ENCODE assay signal across 8 cellular contexts in genomic region chr5:154360241-154360640, GRCh38.
DNase-seq lines count a peak whose midpoint lies in the region; ATAC-seq, FAIRE-seq and TF ChIP-seq lines count a peak whose summit lies in the region.
"Not testable (repeated sequence)": the region's sequence is repeated elsewhere in the genome, so short reads cannot be mapped to it uniquely, and the experiment has no call there.

No MANE protein-coding gene starts in this region.

- WGBS in K562 (ENCODE audit: insufficient coverage, low coverage, missing lambda C conversion rate): 50% methylated on average over 1 of the region's 7 CpGs

- DNase-seq in AG09309 (ENCODE audit: low read depth) (peak; percentile 49), GM03348 (ENCODE audit: low spot score) (peak; percentile 37), LHCN-M2 (ENCODE audit: low read depth) (peak; percentile 46), epithelial cell of esophagus (ENCODE audit: low read depth) (peak; percentile 27), fibroblast of the aortic adventitia (ENCODE audit: low read depth) (peak; percentile 40)
- not testable (repeated sequence) for DNase-seq in SK-N-MC (ENCODE audit: low read depth, low spot score); K562 (ENCODE audit: extremely low read depth in 1 of 4, low spot score in 3 of 4); osteocyte (ENCODE audit: extremely low spot score, unreplicated experiment)

- H3K27ac ChIP-seq in SK-N-MC: 0 out of 2 replicates have a peak overlapping the region, but pooled peaks have one; percentile 28
- not testable (repeated sequence) for H3K27ac ChIP-seq in K562 (ENCODE audit: extremely low read depth, low read depth, low read length)

- not testable (repeated sequence) for H3K9me3 ChIP-seq in SK-N-MC (ENCODE audit: low read depth, low read length); K562 (replicated peaks; ENCODE audit: control insufficient read depth, insufficient read depth, low read depth, low read length)

- CTCF ChIA-PET in K562 (lab: Yijun Ruan, JAX; ENCODE audit: low intra/inter-chr PET ratio): not testable (repeated sequence)

- POLR2A ChIA-PET in K562 (lab: Yijun Ruan, JAX): not testable (repeated sequence)

- not testable (repeated sequence) for ATAC-seq in K562

- H4K20me1 ChIP-seq in K562 (replicated peaks; ENCODE audit: control insufficient read depth, insufficient read depth, low read length): not testable (repeated sequence)

- not testable (repeated sequence) for H3K36me3 ChIP-seq in SK-N-MC (ENCODE audit: insufficient read depth, low read length); K562 (ENCODE audit: control insufficient read depth, insufficient read depth, low read length)

- not testable (repeated sequence) for TF ChIP-seq RAD21 in K562 (CRISPR knock-in tag; conservative IDR thresholded peaks at IDR 0.05 in 1 of 2, IDR thresholded peaks at IDR 0.05 in 1 of 2)

- not testable (repeated sequence) for TF ChIP-seq EP300 in K562 (IDR thresholded peaks at IDR 0.05; ENCODE audit: low read length)

- not testable (repeated sequence) for H3K79me2 ChIP-seq in K562 (ENCODE audit: control insufficient read depth, insufficient read depth, low read length)

- not testable (repeated sequence) for BruUV-seq in K562 (replicated peaks; lab: Mats Ljungman, UMichigan)

- peak overlapping the region; percentile 91 for H3K27ac Mint-ChIP-seq in osteocyte (ENCODE audit: unreplicated experiment)

- H3K36me3 Mint-ChIP-seq in osteocyte (ENCODE audit: unreplicated experiment): peaks cover 10% of the 10 kb centered on the region

- not testable (repeated sequence) for H3K9me1 ChIP-seq in K562 (ENCODE audit: control insufficient read depth, insufficient read depth, low read length)

- H3K4me1 ChIP-seq in K562 (replicated peaks in 1 of 2; ENCODE audit: control insufficient read depth in 2 of 2, insufficient read depth in 2 of 2, low read length in 2 of 2): peaks cover 0 to 17% of the 10 kb centered on the region in 2 experiments; a peak in 3 of 5 replicates

- in situ Hi-C loops in K562 (cut with MboI): not testable (repeated sequence)

- not testable (repeated sequence) for H3K9me3 Mint-ChIP-seq in osteocyte (ENCODE audit: unreplicated experiment)

- not testable (repeated sequence) for H3K4me3 ChIP-seq in AG09309 (ENCODE audit: control insufficient read depth, low read depth, low read length); SK-N-MC; K562; epithelial cell of esophagus (ENCODE audit: low read length); fibroblast of the aortic adventitia (ENCODE audit: low read depth, low read length)

- intact Hi-C loops in K562 (cut with micrococcal nuclease): not testable (repeated sequence)

- TF ChIP-seq POLR2A in K562 (conservative IDR thresholded peaks at IDR 0.05): not testable (repeated sequence)

- H3K9ac ChIP-seq in SK-N-MC (ENCODE audit: insufficient read length); K562 (ENCODE audit: insufficient read depth in 1 of 2, low read depth in 2 of 2, low read length in 2 of 2): not testable (repeated sequence)

- not testable (repeated sequence) for FAIRE-seq in K562 (lab: Jason Lieb, UNC)

- not testable (repeated sequence) for H3K27me3 ChIP-seq in K562 (ENCODE audit: control insufficient read depth in 2 of 2, insufficient read depth in 2 of 2, low read length in 2 of 2)

- TF ChIP-seq CTCF in AG09309 (IDR thresholded peaks at IDR 0.05; ENCODE audit: control insufficient read depth, insufficient read depth, low read depth, low read length, missing control alignments); K562 (IDR thresholded peaks at IDR 0.05 in 2 of 3, conservative IDR thresholded peaks at IDR 0.05 in 1 of 3; ENCODE audit: insufficient read depth in 2 of 3, low read depth in 1 of 3, low read length in 3 of 3); epithelial cell of esophagus (IDR thresholded peaks at IDR 0.05; ENCODE audit: insufficient read depth, low read depth, low read length, missing control alignments); fibroblast of the aortic adventitia (IDR thresholded peaks at IDR 0.05; ENCODE audit: insufficient read depth, low read length); osteocyte (IDR thresholded peaks at IDR 0.05): not testable (repeated sequence)

- peaks cover 84% of the 10 kb centered on the region for H3K4me1 Mint-ChIP-seq in osteocyte (ENCODE audit: unreplicated experiment)

- H3K4me2 ChIP-seq in K562 (ENCODE audit: insufficient read depth, low read length): not testable (repeated sequence)

- H2AFZ ChIP-seq in K562 (ENCODE audit: low read depth, low read length): not testable (repeated sequence)

- H3K4me3 Mint-ChIP-seq in osteocyte (ENCODE audit: unreplicated experiment): not testable (repeated sequence)

- H3K27me3 Mint-ChIP-seq in osteocyte (ENCODE audit: unreplicated experiment): not testable (repeated sequence)

TF ChIP-seq in K562, 482 proteins besides CTCF, POLR2A, EP300 and RAD21:
- peak; percentile 48 for TF ChIP-seq CEBPB (tag; IDR thresholded peaks at IDR 0.05)
